Comparison of ENCODE assay signal across 1 cellular context in the genomic region with DNA sequence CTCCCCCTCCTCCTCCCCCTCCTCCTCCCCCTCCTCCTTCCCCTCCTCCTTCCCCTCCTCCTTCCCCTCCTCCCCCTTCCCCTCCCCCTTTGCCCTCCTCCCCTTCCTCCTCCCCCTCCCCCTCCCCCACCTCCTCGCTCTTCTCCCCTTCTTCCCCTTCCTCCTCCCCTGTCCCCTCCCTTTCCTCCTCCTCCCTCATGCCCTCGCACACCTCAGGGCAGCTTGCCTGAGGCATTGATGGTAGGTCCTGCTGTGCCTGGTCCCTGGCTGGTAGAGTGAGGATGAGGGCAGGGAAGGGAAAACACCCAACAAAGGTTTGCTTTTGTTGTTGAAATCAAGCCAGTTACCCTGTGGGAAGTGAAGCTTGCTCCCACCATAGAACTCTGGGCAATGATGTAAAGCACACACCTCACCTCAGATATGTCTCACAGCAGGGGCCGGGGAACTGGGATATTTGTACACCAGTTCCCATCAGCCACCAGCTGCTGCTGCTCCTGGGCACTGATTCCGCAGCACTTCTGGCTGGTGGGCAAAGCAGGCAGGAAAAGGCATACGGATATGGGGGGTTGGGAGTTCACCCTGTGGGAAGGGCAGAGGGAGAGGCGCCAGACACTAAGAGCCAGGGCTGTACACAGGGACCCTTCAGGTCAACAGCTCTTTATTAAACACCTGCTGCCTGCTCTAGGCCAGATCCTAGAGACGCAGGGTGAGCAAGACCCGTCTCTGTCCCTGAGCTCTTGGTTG.
TF ChIP-seq lines count a peak whose summit lies in the region.

No MANE protein-coding gene starts in this region.

TF ChIP-seq in GM23338, 12 proteins besides CTCF, POLR2A, EP300 and RAD21:
- TF ChIP-seq EZH2phosphoT487 (IDR thresholded peaks at IDR 0.05; ENCODE audit: unreplicated experiment) = no peak
